ENCODE assay signal across 9 cellular contexts in the genomic region with DNA sequence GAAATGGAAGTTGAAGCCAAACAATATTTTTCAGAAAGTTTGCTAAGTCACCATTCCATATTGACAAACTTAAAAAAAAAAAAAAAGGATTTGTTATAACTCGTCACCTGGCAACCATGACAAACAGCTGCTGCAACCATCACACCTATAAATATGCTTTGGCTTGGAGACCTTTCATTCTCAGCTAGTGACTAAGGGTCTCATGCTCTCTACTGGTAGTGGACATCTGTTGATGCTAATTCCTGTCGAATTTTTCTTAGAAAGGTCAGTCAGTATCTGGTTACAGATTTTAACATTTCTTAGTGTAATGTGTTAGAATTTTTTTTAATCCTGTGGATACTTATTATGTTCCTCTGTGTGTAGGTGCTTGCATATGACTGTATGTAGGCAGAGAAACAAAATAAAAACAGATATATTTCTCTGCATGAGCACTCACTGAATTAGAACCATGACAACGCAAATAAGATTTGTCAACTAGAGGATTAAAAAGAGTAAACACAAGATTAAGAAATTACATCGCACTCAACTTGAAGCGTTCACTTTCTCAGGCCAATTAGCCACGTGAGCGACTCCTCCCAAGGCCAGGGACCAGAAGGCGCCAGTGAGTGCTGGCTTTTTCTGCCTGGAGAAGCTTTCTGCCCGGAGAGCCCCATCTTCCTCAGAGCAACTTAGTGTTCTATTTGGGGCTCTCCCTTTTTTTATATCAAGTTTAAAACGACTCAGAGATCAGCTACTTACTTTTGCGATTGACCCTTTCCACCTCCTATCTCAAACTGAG. TPM values are rescaled to one million over a fixed set of nuclear protein-coding genes. Genes with fewer than 3 reads are reported as not detected.
DNase-seq lines count a peak whose midpoint lies in the region; ATAC-seq and TF ChIP-seq lines count a peak whose summit lies in the region.
"Had no signal": no experiment of that assay in that cellular context is flagged by ENCODE, and none has a peak within 500 bp of the region (broad histone marks: within the 10 kb centered on the region; RNA-seq: fewer than 3 reads in every experiment).

No MANE protein-coding gene starts in this region.

- no peak for TF ChIP-seq CTCF in stomach (IDR thresholded peaks at IDR 0.05)

- peak; percentile 64 to 80 for ATAC-seq in left cardiac atrium
- no peak for ATAC-seq in GM21360 (IDR thresholded peaks at IDR 0.05; ENCODE audit: unreplicated experiment)
- ATAC-seq in HG03520 (IDR thresholded peaks at IDR 0.05; ENCODE audit: unreplicated experiment): no peak

- WGBS in stomach, 5 donors: 28 to 39% (median 35%) methylated on average over 11 of the region's 11 CpGs

- TF ChIP-seq POLR2A in stomach (IDR thresholded peaks at IDR 0.05): no peak

- H3K27me3 ChIP-seq in stomach: no peaks in the 10 kb centered on the region

- peaks cover 0 to 4% (median 0%) of the 10 kb centered on the region in 4 donors for H3K36me3 ChIP-seq in stomach

- intact Hi-C loops in left cardiac atrium (cut with DNase I): no loop called here
- intact Hi-C loops in stomach (cut with DNase I; ENCODE audit: low total_unique reads): loop anchor here (10.0 kb wide), 1 partner anchor 172 kb away; no protein-coding TSS in a partner anchor

- DNase-seq in NCI-H2081 (lab: John Stamatoyannopoulos, UW) (peak; percentile 30 to 38), NCI-H2081 treated with DMSO at 0.1 percent for 48 hours (lab: John Stamatoyannopoulos, UW) (no peak), RPMI7951 (ENCODE audit: low read depth) (peak; percentile 53), left cardiac atrium (peak; percentile 48), stomach (peak; percentile 44), NCI-H1930 (lab: John Stamatoyannopoulos, UW) (no peak)
- DNase-seq: NCI-H1417 treated with DMSO at 0.1 percent for 48 hours had no signal

- no peak for TF ChIP-seq EP300 in stomach (IDR thresholded peaks at IDR 0.05)

- peak overlapping the region in 3 of 5 donors; percentile 17 to 66 (median 24) for H3K27ac ChIP-seq in stomach

- H3K4me1 ChIP-seq in stomach: peaks cover 0 to 36% (median 6%) of the 10 kb centered on the region in 4 donors

- H3K4me3 ChIP-seq in stomach: no peak overlapping the region

- peaks cover 0 to 23% (median 14%) of the 10 kb centered on the region in 4 donors for H3K9me3 ChIP-seq in stomach

RNA-seq across cellular contexts. Expression of a gene that starts 27.0 kb away (rescaled TPM):
- total RNA-seq in RPMI7951 (2014; rRNA removed; shearing (Covaris generic)): 20.9 and 28.2 TPM in 2 replicates
- total RNA-seq in left cardiac atrium (10 to 100 TPM; 24.4 to 30.3 TPM), stomach (10 to 100 TPM; 17.5 to 30.8 (median 23.2) TPM)
- 10 to 100 TPM; 19.0 to 31.8 (median 21.8) TPM for polyA plus RNA-seq in stomach

Comparison
In these comparisons a context has a peak if more than half of its experiments do, and no peak if none do; other contexts are left out.
1. DNase-seq: peak in NCI-H2081 (2 of 2), RPMI7951 (single experiment), left cardiac atrium (single experiment) and stomach (single experiment); none in NCI-H2081 treated with DMSO at 0.1 percent for 48 hours (single experiment) and NCI-H1930 (0 of 2).
2. ATAC-seq: peak in left cardiac atrium (2 of 2); none in GM21360 (single experiment) and HG03520 (single experiment).